Comparison of ENCODE assay signal across 17 cellular contexts in the genomic region with DNA sequence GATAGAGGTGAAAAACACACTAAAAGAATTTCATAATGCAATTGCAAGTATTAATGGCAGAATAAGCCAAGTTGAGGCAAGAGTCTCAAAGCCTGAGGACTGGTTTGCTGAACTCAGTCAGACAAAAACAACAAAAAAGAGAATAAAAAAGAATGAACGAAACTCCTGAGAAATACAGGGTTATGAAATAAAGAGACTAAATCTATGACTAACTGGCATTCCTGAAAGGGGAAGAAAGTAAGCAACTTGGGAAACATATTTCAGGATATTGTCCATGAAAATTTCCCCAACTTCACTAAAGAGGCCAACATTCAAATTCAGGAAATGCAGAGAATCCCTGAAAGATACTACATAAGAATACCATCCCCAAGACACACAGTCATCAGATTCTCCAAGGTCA. TPM values are rescaled to one million over a fixed set of nuclear protein-coding genes. Genes with fewer than 3 reads are reported as not detected.
DNase-seq lines count a peak whose midpoint lies in the region; ATAC-seq and TF ChIP-seq lines count a peak whose summit lies in the region.
"Had no signal": no experiment of that assay in that cellular context is flagged by ENCODE, and none has a peak within 500 bp of the region (broad histone marks: within the 10 kb centered on the region; RNA-seq: fewer than 3 reads in every experiment).

No MANE protein-coding gene starts in this region.

- peaks cover 32% of the 10 kb centered on the region for H3K4me1 Mint-ChIP-seq in stimulated activated effector memory CD8-positive, alpha-beta T cell treated with anti-CD3 and anti-CD28 coated beads, Interleukin-12 subunit alpha, Interleukin-12 subunit beta, amount 100 ng/mL, for 72 hours
- H3K4me1 Mint-ChIP-seq in activated naive CD4-positive, alpha-beta T cell treated with anti-CD3 and anti-CD28 coated beads for 36 hours (ENCODE audit: low read depth): peaks cover 21% of the 10 kb centered on the region

- ATAC-seq in stimulated activated effector memory CD8-positive, alpha-beta T cell treated with anti-CD3 and anti-CD28 coated beads, Interleukin-12 subunit alpha, Interleukin-12 subunit beta, amount 100 ng/mL, for 72 hours: no peak
- ATAC-seq in left cardiac atrium: no peak
- ATAC-seq: A549 had no signal

- CTCF ChIA-PET in activated naive CD4-positive, alpha-beta T cell treated with anti-CD3 and anti-CD28 coated beads for 36 hours (lab: Charles Lee): interaction anchor here (1.0 to 1.1 kb wide), 2 partner anchors 33 to 42 kb away, joined by 3 read pairs; no protein-coding TSS in a partner anchor

- TF ChIP-seq CTCF in epithelial cell of esophagus (IDR thresholded peaks at IDR 0.05; ENCODE audit: insufficient read depth, low read depth, low read length, missing control alignments) (no peak), neutrophil (IDR thresholded peaks at IDR 0.05) (no peak), GM20000 (IDR thresholded peaks at IDR 0.05; ENCODE audit: extremely low read depth, missing control alignments) (no peak)

- H3K27ac Mint-ChIP-seq in stimulated activated effector memory CD8-positive, alpha-beta T cell treated with anti-CD3 and anti-CD28 coated beads, Interleukin-12 subunit alpha, Interleukin-12 subunit beta, amount 100 ng/mL, for 72 hours: no peak overlapping the region
- no peak overlapping the region for H3K27ac Mint-ChIP-seq in activated naive CD4-positive, alpha-beta T cell treated with anti-CD3 and anti-CD28 coated beads for 36 hours
- H3K27ac Mint-ChIP-seq: B cell; CD4-positive, alpha-beta memory T cell; H9 had no signal

- intact Hi-C loops in left cardiac atrium (cut with DNase I): no loop called here
- intact Hi-C loops in activated naive CD4-positive, alpha-beta T cell treated with anti-CD3 and anti-CD28 coated beads for 36 hours (cut with micrococcal nuclease): loop anchor here (5.0 kb wide), 1 partner anchor 45 kb away; no protein-coding TSS in a partner anchor

- no peaks in the 10 kb centered on the region for H3K36me3 Mint-ChIP-seq in stimulated activated effector memory CD8-positive, alpha-beta T cell treated with anti-CD3 and anti-CD28 coated beads, Interleukin-12 subunit alpha, Interleukin-12 subunit beta, amount 100 ng/mL, for 72 hours
- no peaks in the 10 kb centered on the region for H3K36me3 Mint-ChIP-seq in activated naive CD4-positive, alpha-beta T cell treated with anti-CD3 and anti-CD28 coated beads for 36 hours (ENCODE audit: low read depth)
- H3K36me3 Mint-ChIP-seq: CD4-positive, alpha-beta memory T cell had no signal

- no peaks in the 10 kb centered on the region for H3K9me3 Mint-ChIP-seq in stimulated activated effector memory CD8-positive, alpha-beta T cell treated with anti-CD3 and anti-CD28 coated beads, Interleukin-12 subunit alpha, Interleukin-12 subunit beta, amount 100 ng/mL, for 72 hours
- peaks cover 3% of the 10 kb centered on the region for H3K9me3 Mint-ChIP-seq in activated naive CD4-positive, alpha-beta T cell treated with anti-CD3 and anti-CD28 coated beads for 36 hours
- H3K9me3 Mint-ChIP-seq: CD4-positive, alpha-beta memory T cell; H9 had no signal

- H3K36me3 ChIP-seq in neutrophil: no peaks in the 10 kb centered on the region

- H3K4me3 Mint-ChIP-seq in stimulated activated effector memory CD8-positive, alpha-beta T cell treated with anti-CD3 and anti-CD28 coated beads, Interleukin-12 subunit alpha, Interleukin-12 subunit beta, amount 100 ng/mL, for 72 hours: no peak overlapping the region
- H3K4me3 Mint-ChIP-seq in activated naive CD4-positive, alpha-beta T cell treated with anti-CD3 and anti-CD28 coated beads for 36 hours: no peak overlapping the region
- H3K4me3 Mint-ChIP-seq: B cell; CD4-positive, alpha-beta memory T cell; H9 had no signal

- H3K27me3 Mint-ChIP-seq in activated naive CD4-positive, alpha-beta T cell treated with anti-CD3 and anti-CD28 coated beads for 36 hours (ENCODE audit: low read depth): no peaks in the 10 kb centered on the region
- H3K27me3 Mint-ChIP-seq: B cell; CD4-positive, alpha-beta memory T cell had no signal

- DNase-seq in EH (ENCODE audit: low read depth) (peak; percentile 54), LHCN-M2 (ENCODE audit: low read depth) (peak; percentile 10), epithelial cell of esophagus (ENCODE audit: low read depth) (peak; percentile 18), left cardiac atrium (no peak), GM20000 (ENCODE audit: low spot score) (no peak)
- DNase-seq in stimulated activated effector memory CD8-positive, alpha-beta T cell treated with anti-CD3 and anti-CD28 coated beads, Interleukin-12 subunit alpha, Interleukin-12 subunit beta, amount 100 ng/mL, for 72 hours (ENCODE audit: low spot score in 2 of 2): no peak
- DNase-seq in activated naive CD4-positive, alpha-beta T cell treated with anti-CD3 and anti-CD28 coated beads for 36 hours: no peak
- DNase-seq: CD4-positive, alpha-beta memory T cell; DMS79; H9; NCI-H1436; NCI-H2029 treated with DMSO at 0.1 percent for 48 hours; NCI-H510A treated with DMSO at 0.1 percent for 48 hours; SHP77 had no signal

- H3K27ac ChIP-seq in neutrophil: peak overlapping the region; percentile 11
- H3K27ac ChIP-seq: A549 had no signal

- H3K4me3 ChIP-seq in epithelial cell of esophagus (ENCODE audit: low read length): no peak overlapping the region
- no peak overlapping the region for H3K4me3 ChIP-seq in neutrophil (ENCODE audit: low read depth in 1 of 2, low read length in 1 of 2)
- H3K4me3 ChIP-seq: A549 had no signal

- H3K4me1 ChIP-seq in neutrophil (ENCODE audit: control insufficient read depth in 1 of 2, insufficient read depth in 1 of 2, low read depth in 1 of 2, low read length in 1 of 2): peaks cover 19 to 28% of the 10 kb centered on the region in 2 experiments
- H3K4me1 ChIP-seq: A549 had no signal

- H3K9me3 ChIP-seq in neutrophil: no peaks in the 10 kb centered on the region
- H3K9me3 ChIP-seq: A549 had no signal

- H3K27me3 ChIP-seq in neutrophil: no peaks in the 10 kb centered on the region

RNA-seq across cellular contexts. Expression of gene UBL3, which starts 47.8 kb away (rescaled TPM):
- total RNA-seq in LHCN-M2 (2014; rRNA removed) (5.7 and 9.2 TPM in 2 replicates), left cardiac atrium (10 to 100 TPM; 21.9 to 22.3 TPM)
- polyA plus RNA-seq in LHCN-M2 (2012): 8.6 TPM
- 1 to 10 TPM; 8.3 to 8.5 TPM for total RNA-seq in activated naive CD4-positive, alpha-beta T cell treated with anti-CD3 and anti-CD28 coated beads for 36 hours

Comparison
In these comparisons a context has a peak if more than half of its experiments do, and no peak if none do; other contexts are left out.
1. DNase-seq: peak in EH (single experiment), LHCN-M2 (single experiment) and epithelial cell of esophagus (single experiment); none in stimulated activated effector memory CD8-positive, alpha-beta T cell treated with anti-CD3 and anti-CD28 coated beads, Interleukin-12 subunit alpha, Interleukin-12 subunit beta, amount 100 ng/mL, for 72 hours (0 of 2), left cardiac atrium (single experiment), activated naive CD4-positive, alpha-beta T cell treated with anti-CD3 and anti-CD28 coated beads for 36 hours (single experiment) and GM20000 (single experiment).